In the genomic region with DNA sequence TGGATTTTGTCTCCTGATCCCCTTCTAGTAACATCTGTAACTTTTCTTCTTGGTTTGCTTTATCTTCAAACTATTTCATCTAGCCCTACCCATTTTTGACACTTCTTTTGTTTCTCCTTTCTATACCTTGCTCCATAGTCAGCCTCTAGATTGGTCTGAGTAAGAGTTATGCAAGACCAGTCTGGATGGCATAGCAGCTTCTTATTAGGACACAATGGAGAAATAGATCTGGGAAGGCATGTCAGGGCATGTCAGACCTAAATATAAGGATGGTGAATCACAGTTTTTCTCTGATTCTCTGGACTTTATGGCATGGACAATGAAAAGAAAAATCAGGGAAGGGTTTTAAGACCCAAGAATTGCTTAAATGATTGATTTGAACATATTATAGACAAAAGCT, we compare ENCODE assay signal across 12 cellular contexts.
DNase-seq lines count a peak whose midpoint lies in the region; ATAC-seq, FAIRE-seq and TF ChIP-seq lines count a peak whose summit lies in the region.
"Had no signal": no experiment of that assay in that cellular context is flagged by ENCODE, and none has a peak within 500 bp of the region (broad histone marks: within the 10 kb centered on the region; RNA-seq: fewer than 3 reads in every experiment).

No MANE protein-coding gene starts in this region.

- H3K23ac ChIP-seq in H1 (ENCODE audit: insufficient read length) (no peak overlapping the region), neuronal stem cell (ENCODE audit: low read depth, low read length, poor library complexity) (no peak overlapping the region)

- POLR2A ChIA-PET in H1 (lab: Charles Lee; ENCODE audit: partially characterized antibody), result no interaction called here

- H3K9me3 ChIP-seq in H1 (ENCODE audit: insufficient read depth in 2 of 2, low read depth in 1 of 2, low read length in 1 of 2), result no peaks in the 10 kb centered on the region
- H3K9me3 ChIP-seq in neuronal stem cell (replicated peaks in 1 of 2; ENCODE audit: control insufficient read depth in 2 of 2, insufficient read depth in 1 of 2, low read depth in 1 of 2, low read length in 2 of 2), result no peaks in the 10 kb centered on the region
- H3K9me3 ChIP-seq: psoas muscle had no signal

- H4K8ac ChIP-seq in H1 (ENCODE audit: extremely low read depth, insufficient read depth, low read length) (no peak overlapping the region), neuronal stem cell (ENCODE audit: low read depth, low read length) (no peak overlapping the region)

- H3K36me3 ChIP-seq in H1 (ENCODE audit: control insufficient read depth in 2 of 4, insufficient read depth in 4 of 4, low read length in 3 of 4) (no peaks in the 10 kb centered on the region), neuronal stem cell (replicated peaks in 1 of 2; ENCODE audit: control insufficient read depth in 2 of 2, insufficient read depth in 2 of 2, low read length in 2 of 2) (no peaks in the 10 kb centered on the region)

- H3K18ac ChIP-seq in H1 (ENCODE audit: extremely low read depth, low read length) (no peak overlapping the region), neuronal stem cell (ENCODE audit: low read length) (no peak overlapping the region)

- H4K20me1 ChIP-seq in H1 (replicated peaks in 1 of 2; ENCODE audit: control insufficient read depth in 1 of 2, insufficient read depth in 2 of 2, low read length in 2 of 2), result no peaks in the 10 kb centered on the region

- no peak overlapping the region for H2BK15ac ChIP-seq in H1 (ENCODE audit: low read length)
- no peak overlapping the region for H2BK15ac ChIP-seq in neuronal stem cell (ENCODE audit: low read length)

- ATAC-seq in HG02840 (IDR thresholded peaks at IDR 0.05; ENCODE audit: low FRiP score, unreplicated experiment) (no peak), left lobe of liver (no peak)
- ATAC-seq: psoas muscle had no signal

- H3K79me1 ChIP-seq in H1 (ENCODE audit: low read depth, low read length) (no peaks in the 10 kb centered on the region), neuronal stem cell (ENCODE audit: low read depth, low read length) (no peaks in the 10 kb centered on the region)

- no peak overlapping the region for H3K4me2 ChIP-seq in H1 (ENCODE audit: insufficient read depth in 1 of 2, low read depth in 2 of 2, low read length in 2 of 2)
- H3K4me2 ChIP-seq in neuronal stem cell (ENCODE audit: insufficient read depth, low read length, poor library complexity, severe bottlenecking), result no peak overlapping the region

- H3K4me1 ChIP-seq in H1 (replicated peaks in 1 of 4; ENCODE audit: control insufficient read depth in 3 of 4, insufficient read depth in 4 of 4, low read length in 3 of 4), result no peaks in the 10 kb centered on the region
- no peaks in the 10 kb centered on the region for H3K4me1 ChIP-seq in neuronal stem cell (ENCODE audit: control insufficient read depth in 2 of 2, insufficient read depth in 1 of 2, low read depth in 1 of 2, low read length in 2 of 2)
- H3K4me1 ChIP-seq: psoas muscle had no signal

- no peaks in the 10 kb centered on the region for H3K79me2 ChIP-seq in H1 (ENCODE audit: control insufficient read depth in 1 of 2, insufficient read depth in 2 of 2, low read length in 2 of 2)

- no peak overlapping the region for H3K4me3 ChIP-seq in H1 (ENCODE audit: extremely low read depth in 1 of 4, insufficient read depth in 2 of 4, low read depth in 3 of 4, low read length in 4 of 4)
- no peak overlapping the region for H3K4me3 ChIP-seq in neuronal stem cell (ENCODE audit: low read length in 2 of 2)
- H3K4me3 ChIP-seq: psoas muscle had no signal

- no peak for TF ChIP-seq EP300 in H1 (IDR thresholded peaks at IDR 0.05; ENCODE audit: borderline replicate concordance in 1 of 2, low read depth in 2 of 2, low read length in 2 of 2)

- TF ChIP-seq RAD21 in H1 (IDR thresholded peaks at IDR 0.05 in 1 of 2, conservative IDR thresholded peaks at IDR 0.05 in 1 of 2; ENCODE audit: low read depth in 2 of 2, low read length in 2 of 2), result no peak

- H3K27me3 ChIP-seq in H1 (replicated peaks in 1 of 4; ENCODE audit: control insufficient read depth in 3 of 4, extremely low read depth in 1 of 4, insufficient read depth in 3 of 4, low read length in 3 of 4) (no peaks in the 10 kb centered on the region), neuronal stem cell (ENCODE audit: control insufficient read depth in 3 of 3, insufficient read depth in 3 of 3, low read depth in 1 of 3, low read length in 3 of 3) (no peaks in the 10 kb centered on the region)

- TF ChIP-seq CTCF in H1 (IDR thresholded peaks at IDR 0.05; ENCODE audit: control extremely low read depth in 1 of 3, insufficient read depth in 1 of 3, low read depth in 1 of 3, low read length in 3 of 3), result no peak

- H3K27ac ChIP-seq in H1 (ENCODE audit: low read depth, low read length), result peak overlapping the region; percentile 55; the same call in 1 of the 2 replicates
- H3K27ac ChIP-seq in neuronal stem cell (replicated peaks; ENCODE audit: low read length), result no peak overlapping the region
- H3K27ac ChIP-seq: psoas muscle had no signal

- H2AFZ ChIP-seq in H1 (ENCODE audit: low read length) (peak overlapping the region; percentile 34; the same call in 1 of the 2 replicates), neuronal stem cell (ENCODE audit: low read length) (peak overlapping the region; percentile 9)

- H3K4ac ChIP-seq in H1 (replicated peaks; ENCODE audit: insufficient read length, low read depth, low read length), result no peak overlapping the region
- H3K4ac ChIP-seq in neuronal stem cell (ENCODE audit: low read length), result no peak overlapping the region

- H3K23me2 ChIP-seq in H1 (ENCODE audit: low read depth, low read length), result no peaks in the 10 kb centered on the region

- H2BK120ac ChIP-seq in H1 (replicated peaks; ENCODE audit: low read depth, low read length) (no peak overlapping the region), neuronal stem cell (ENCODE audit: low read depth, low read length) (no peak overlapping the region)

- H2BK12ac ChIP-seq in H1 (ENCODE audit: low read depth, low read length) (no peak overlapping the region), neuronal stem cell (ENCODE audit: low read length) (no peak overlapping the region)

- H4K5ac ChIP-seq in H1 (ENCODE audit: insufficient read length, low read depth, low read length), result no peak overlapping the region

- no peak for TF ChIP-seq POLR2A in H1 (IDR thresholded peaks at IDR 0.05; ENCODE audit: control extremely low read depth in 1 of 2, low read depth in 2 of 2, low read length in 2 of 2)

- CTCF ChIA-PET in H1 (lab: Charles Lee; ENCODE audit: partially characterized antibody), result interaction anchor here (0.7 to 1.4 kb wide), 2 partner anchors 9 to 344 kb away, joined by 3 to 4 read pairs; no protein-coding TSS in a partner anchor

- no peak overlapping the region for H2AK5ac ChIP-seq in H1 (ENCODE audit: low read depth, low read length)
- H2AK5ac ChIP-seq in neuronal stem cell (ENCODE audit: low read depth, low read length), result no peak overlapping the region

- no peak overlapping the region for H3K56ac ChIP-seq in H1 (replicated peaks; ENCODE audit: insufficient read length, low read depth, low read length)

- H3K9ac ChIP-seq in H1 (replicated peaks in 1 of 4; ENCODE audit: extremely low read depth in 1 of 4, low read depth in 3 of 4, low read length in 3 of 4) (no peak overlapping the region), neuronal stem cell (ENCODE audit: low read depth, low read length, poor library complexity) (no peak overlapping the region)

- H3K14ac ChIP-seq in H1 (ENCODE audit: insufficient read length) (no peak overlapping the region), neuronal stem cell (ENCODE audit: low read length) (no peak overlapping the region)

- no peak overlapping the region for H2BK20ac ChIP-seq in H1 (ENCODE audit: low read length)

- H4K91ac ChIP-seq in H1 (replicated peaks; ENCODE audit: insufficient read length, low read length) (no peak overlapping the region), neuronal stem cell (ENCODE audit: low read depth, low read length, poor library complexity) (no peak overlapping the region)

- DNase-seq in EL, result peak; percentile 52
- DNase-seq in NCI-H69 (lab: John Stamatoyannopoulos, UW), result peak; percentile 86
- DNase-seq in H1 (ENCODE audit: low read depth in 1 of 2, low spot score in 2 of 2), result no peak
- DNase-seq in neuronal stem cell (ENCODE audit: low spot score), result no peak
- DNase-seq in activated effector memory CD4-positive, alpha-beta T cell treated with anti-CD3 and anti-CD28 coated beads, Interleukin-2, amount 50 U/mL, for 16 hours, result no peak
- no peak for DNase-seq in DMS53 (lab: John Stamatoyannopoulos, UW)
- no peak for DNase-seq in left lobe of liver (ENCODE audit: low spot score)
- DNase-seq: endodermal cell, left cardiac atrium, NCI-H2081 treated with DMSO at 0.1 percent for 48 hours, psoas muscle had no signal

- peak overlapping the region; percentile 32; the same call in 1 of the 2 replicates for H2BK5ac ChIP-seq in H1 (ENCODE audit: low read depth, low read length)
- no peak overlapping the region for H2BK5ac ChIP-seq in neuronal stem cell (ENCODE audit: low read length)

- FAIRE-seq in H1 (lab: Jason Lieb, UNC), result no peak

TF ChIP-seq in H1, 55 proteins besides CTCF, POLR2A, EP300 and RAD21 (continues in another document):
- TF ChIP-seq CEBPB (IDR thresholded peaks at IDR 0.05; ENCODE audit: low read depth, low read length) (no peak), JUND (IDR thresholded peaks at IDR 0.05; ENCODE audit: low read length) (no peak), MAFK (IDR thresholded peaks at IDR 0.05; ENCODE audit: low read depth, low read length) (no peak), SIRT6 (IDR thresholded peaks at IDR 0.05; ENCODE audit: low read length) (no peak), POU5F1 (IDR thresholded peaks at IDR 0.05; ENCODE audit: low read depth, low read length) (no peak), GABPA (IDR thresholded peaks at IDR 0.05; ENCODE audit: borderline replicate concordance, insufficient read depth, low read length) (no peak), EGR1 (IDR thresholded peaks at IDR 0.05; ENCODE audit: borderline replicate concordance, low read depth, low read length) (no peak), HDAC6 (IDR thresholded peaks at IDR 0.05; ENCODE audit: low read depth, low read length) (no peak), NANOG (IDR thresholded peaks at IDR 0.05; ENCODE audit: insufficient read depth, low read depth, low read length, poor library complexity, severe bottlenecking) (no peak), RNF2 (IDR thresholded peaks at IDR 0.05; ENCODE audit: borderline replicate concordance, low read depth, low read length, missing control alignments, poor library complexity, severe bottlenecking) (no peak)
- TF ChIP-seq, protein P1, sequence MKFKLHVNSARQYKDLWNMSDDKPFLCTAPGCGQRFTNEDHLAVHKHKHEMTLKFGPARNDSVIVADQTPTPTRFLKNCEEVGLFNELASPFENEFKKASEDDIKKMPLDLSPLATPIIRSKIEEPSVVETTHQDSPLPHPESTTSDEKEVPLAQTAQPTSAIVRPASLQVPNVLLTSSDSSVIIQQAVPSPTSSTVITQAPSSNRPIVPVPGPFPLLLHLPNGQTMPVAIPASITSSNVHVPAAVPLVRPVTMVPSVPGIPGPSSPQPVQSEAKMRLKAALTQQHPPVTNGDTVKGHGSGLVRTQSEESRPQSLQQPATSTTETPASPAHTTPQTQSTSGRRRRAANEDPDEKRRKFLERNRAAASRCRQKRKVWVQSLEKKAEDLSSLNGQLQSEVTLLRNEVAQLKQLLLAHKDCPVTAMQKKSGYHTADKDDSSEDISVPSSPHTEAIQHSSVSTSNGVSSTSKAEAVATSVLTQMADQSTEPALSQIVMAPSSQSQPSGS (IDR thresholded peaks at IDR 0.05; ENCODE audit: low read length), result no peak

Comparison
In these comparisons a context has a peak if more than half of its experiments do, and no peak if none do; other contexts are left out.
1. DNase-seq: peak in EL (single experiment) and NCI-H69 (single experiment); none in H1 (0 of 2), neuronal stem cell (single experiment), activated effector memory CD4-positive, alpha-beta T cell treated with anti-CD3 and anti-CD28 coated beads, Interleukin-2, amount 50 U/mL, for 16 hours (single experiment), DMS53 (single experiment) and left lobe of liver (single experiment).